ENCODE assay signal across 1 cellular context in genomic region chr14:89027097-89027740, GRCh38.
TF ChIP-seq lines count a peak whose summit lies in the region.

No MANE protein-coding gene starts in this region.

TF ChIP-seq in K562, 482 proteins besides CTCF, POLR2A, EP300 and RAD21 (continued from another document):
- no peak for TF ChIP-seq ZSCAN32 (CRISPR knock-in tag; IDR thresholded peaks at IDR 0.05)
- TF ChIP-seq EWSR1 (IDR thresholded peaks at IDR 0.05; ENCODE audit: borderline replicate concordance, low read depth, partially characterized antibody), result no peak
- no peak for TF ChIP-seq PHF20 (IDR thresholded peaks at IDR 0.05; ENCODE audit: partially characterized antibody)
- no peak for TF ChIP-seq NFE2 (IDR thresholded peaks at IDR 0.05; ENCODE audit: low read depth)
- TF ChIP-seq E4F1 (CRISPR knock-in tag; IDR thresholded peaks at IDR 0.05; ENCODE audit: borderline replicate concordance), result no peak
- TF ChIP-seq SMC3 (conservative IDR thresholded peaks at IDR 0.05; ENCODE audit: insufficient read depth, low read depth, low read length), result peak; percentile 61; the same call in 1 of the 2 replicates
- no peak for TF ChIP-seq CBFA2T2 (conservative IDR thresholded peaks at IDR 0.05)
- TF ChIP-seq ZNF133 (CRISPR knock-in tag; IDR thresholded peaks at IDR 0.05), result no peak
- TF ChIP-seq ZC3H8 (IDR thresholded peaks at IDR 0.05), result no peak
- TF ChIP-seq IRF2 (CRISPR knock-in tag; IDR thresholded peaks at IDR 0.05), result no peak
- TF ChIP-seq NCOA2 (IDR thresholded peaks at IDR 0.05; ENCODE audit: partially characterized antibody in 2 of 2), result no peak
- no peak for TF ChIP-seq WHSC1 (IDR thresholded peaks at IDR 0.05; ENCODE audit: low read length)
- TF ChIP-seq SIX5 (IDR thresholded peaks at IDR 0.05; ENCODE audit: borderline replicate concordance in 1 of 2, insufficient read depth in 1 of 2, low read depth in 1 of 2, low read length in 2 of 2), result no peak
- peak; percentile 48; the same call in 1 of the 2 replicates for TF ChIP-seq STAG1 (CRISPR knock-in tag; IDR thresholded peaks at IDR 0.05; ENCODE audit: borderline replicate concordance)
